ENCODE assay signal across 8 cellular contexts in genomic region chr6:2876210-2877056, GRCh38. TPM values are rescaled to one million over a fixed set of nuclear protein-coding genes. Genes with fewer than 3 reads are reported as not detected.
DNase-seq lines count a peak whose midpoint lies in the region; ATAC-seq and TF ChIP-seq lines count a peak whose summit lies in the region.

No MANE protein-coding gene starts in this region.

- H2AFZ ChIP-seq in osteoblast (ENCODE audit: low read length) = peak overlapping the region; percentile 81

- peaks cover 21% of the 10 kb centered on the region for H3K36me3 Mint-ChIP-seq in activated naive CD8-positive, alpha-beta T cell treated with anti-CD3 and anti-CD28 coated beads for 36 hours

- H3K4me2 ChIP-seq in osteoblast (ENCODE audit: insufficient read depth, low read length) = peak overlapping the region; percentile 72

- peak; percentile 46 for DNase-seq in GM10266 (ENCODE audit: extremely low spot score)
- DNase-seq in HS-5 (ENCODE audit: low read depth) = peak; percentile 80
- no peak for DNase-seq in activated naive CD8-positive, alpha-beta T cell treated with anti-CD3 and anti-CD28 coated beads for 36 hours
- peak in 23 of 42 donors; percentile 27 to 68 (median 45) for DNase-seq in head of caudate nucleus
- DNase-seq in osteoblast (ENCODE audit: insufficient read length, low spot score, missing footprints) = peak; percentile 98
- DNase-seq in NCI-H524 (lab: John Stamatoyannopoulos, UW) = no peak
- DNase-seq in NCI-H1436 treated with DMSO at 0.1 percent for 48 hours (lab: John Stamatoyannopoulos, UW) = no peak

- H3K36me3 ChIP-seq in osteoblast (ENCODE audit: insufficient read depth, low read length) = no peaks in the 10 kb centered on the region

- no peaks in the 10 kb centered on the region for H3K79me2 ChIP-seq in osteoblast (ENCODE audit: insufficient read depth, low read length)

- H3K4me3 ChIP-seq in osteoblast (ENCODE audit: insufficient read depth, low read length) = peak overlapping the region; percentile 56

- peak overlapping the region; percentile 67 for H3K27ac ChIP-seq in osteoblast (ENCODE audit: low read depth, low read length)

- TF ChIP-seq CTCF in GM10266 (IDR thresholded peaks at IDR 0.05; ENCODE audit: control insufficient read depth, insufficient read depth, low read depth, missing control alignments) (peak; percentile 19), osteoblast (IDR thresholded peaks at IDR 0.05; ENCODE audit: extremely low read depth, low read depth, low read length) (no peak)

- H3K9me3 Mint-ChIP-seq in activated naive CD8-positive, alpha-beta T cell treated with anti-CD3 and anti-CD28 coated beads for 36 hours = peaks cover 9% of the 10 kb centered on the region

- H3K4me1 Mint-ChIP-seq in activated naive CD8-positive, alpha-beta T cell treated with anti-CD3 and anti-CD28 coated beads for 36 hours = peaks cover 66% of the 10 kb centered on the region

- H3K4me1 ChIP-seq in osteoblast (ENCODE audit: insufficient read depth, low read length) = peaks cover 15% of the 10 kb centered on the region

- no peaks in the 10 kb centered on the region for H3K27me3 Mint-ChIP-seq in activated naive CD8-positive, alpha-beta T cell treated with anti-CD3 and anti-CD28 coated beads for 36 hours

- no peak for ATAC-seq in HG02870 (IDR thresholded peaks at IDR 0.05; ENCODE audit: unreplicated experiment)

- H4K20me1 ChIP-seq in osteoblast (ENCODE audit: insufficient read depth, low read length) = no peaks in the 10 kb centered on the region

- peak overlapping the region; percentile 95 for H3K27ac Mint-ChIP-seq in activated naive CD8-positive, alpha-beta T cell treated with anti-CD3 and anti-CD28 coated beads for 36 hours

- peak overlapping the region; percentile 89 for H3K4me3 Mint-ChIP-seq in activated naive CD8-positive, alpha-beta T cell treated with anti-CD3 and anti-CD28 coated beads for 36 hours

- H3K27me3 ChIP-seq in osteoblast (ENCODE audit: insufficient read depth, low read length) = peaks cover 19% of the 10 kb centered on the region

- intact Hi-C loops in head of caudate nucleus (cut with DNase I) = no loop called here

- no peaks in the 10 kb centered on the region for H3K9me3 ChIP-seq in osteoblast (ENCODE audit: low read depth, low read length)

RNA-seq across cellular contexts. Expression of gene SERPINB9, which starts 26.7 kb away (rescaled TPM):
- total RNA-seq in activated naive CD8-positive, alpha-beta T cell treated with anti-CD3 and anti-CD28 coated beads for 36 hours = 10 to 100 TPM; 51.3 to 51.4 TPM
- 4.4 and 6.2 TPM in 2 replicates for total RNA-seq in osteoblast

RNA-seq across cellular contexts. Expression of gene SERPINB1, which starts 34.8 kb away (rescaled TPM):
- total RNA-seq in activated naive CD8-positive, alpha-beta T cell treated with anti-CD3 and anti-CD28 coated beads for 36 hours = 10 to 100 TPM; 38.1 to 44.7 TPM
- 32.6 and 53.0 TPM in 2 replicates for total RNA-seq in osteoblast

Comparison
In these comparisons a context has a peak if more than half of its experiments do, and no peak if none do; other contexts are left out.
1. DNase-seq: peak in GM10266 (single experiment), HS-5 (single experiment), head of caudate nucleus (23 of 42) and osteoblast (single experiment); none in activated naive CD8-positive, alpha-beta T cell treated with anti-CD3 and anti-CD28 coated beads for 36 hours (single experiment), NCI-H524 (0 of 2) and NCI-H1436 treated with DMSO at 0.1 percent for 48 hours (single experiment).